11 cellular contexts compared by ENCODE assay signal in genomic region chr19:2046046-2046907, GRCh38. TPM values are rescaled to one million over a fixed set of nuclear protein-coding genes. Genes with fewer than 3 reads are reported as not detected.
A peak's percentile ranks its signal among the peaks of the same experiment; 100 is the strongest.
DNase-seq lines count a peak whose midpoint lies in the region; ATAC-seq and TF ChIP-seq lines count a peak whose summit lies in the region.
"Had no signal": no experiment of that assay in that cellular context is flagged by ENCODE, and none has a peak within 500 bp of the region (broad histone marks: within the 10 kb centered on the region; RNA-seq: fewer than 3 reads in every experiment).

No MANE protein-coding gene starts in this region.

- H3K9me3 Mint-ChIP-seq in CD4-positive, alpha-beta memory T cell: peaks cover 0 to 9% (median 0%) of the 10 kb centered on the region in 8 donors

- no peaks in the 10 kb centered on the region for H3K27me3 ChIP-seq in CD4-positive, alpha-beta memory T cell (ENCODE audit: insufficient read depth, low read length)
- H3K27me3 ChIP-seq in OCI-LY3 (ENCODE audit: low read depth, low read length) (no peaks in the 10 kb centered on the region), gastroesophageal sphincter (no peaks in the 10 kb centered on the region), skeletal muscle tissue (ENCODE audit: control insufficient read depth in 3 of 3, insufficient read depth in 3 of 3, low read length in 3 of 3) (no peaks in the 10 kb centered on the region)

- no peak overlapping the region for H3K4me3 Mint-ChIP-seq in CD4-positive, alpha-beta memory T cell

- CTCF ChIA-PET in CD4-positive, alpha-beta memory T cell (lab: Charles Lee; ENCODE audit: partially characterized antibody): interaction anchor here (1.0 kb wide), 1 partner anchor 28 kb away, joined by 3 read pairs; no protein-coding TSS in a partner anchor

- no peaks in the 10 kb centered on the region for H3K27me3 Mint-ChIP-seq in CD4-positive, alpha-beta memory T cell

- H2AFZ ChIP-seq in OCI-LY3 (ENCODE audit: low read depth, low read length): no peak overlapping the region

- 40 to 70% methylated on average over 1 to 2 of the region's 50 CpGs for WGBS in gastroesophageal sphincter (ENCODE audit: low coverage in 1 of 2), 2 donors

- POLR2A ChIA-PET in CD4-positive, alpha-beta memory T cell (lab: Charles Lee; ENCODE audit: partially characterized antibody): interaction anchor here (0.7 to 6.5 kb wide), 9 partner anchors 6 to 49 kb away, joined by 3 to 124 read pairs (median 6); partner anchors contain the start of gene MOB3A

- no peak for DNase-seq in CD4-positive, alpha-beta memory T cell
- DNase-seq in UCSD-AML1 (lab: John Stamatoyannopoulos, UW; ENCODE audit: unreplicated experiment) (no peak), T-helper 2 cell (no peak), posterior vena cava (ENCODE audit: low spot score) (no peak)
- DNase-seq: amniotic stem cell, NCI-H2227 treated with DMSO at 0.1 percent for 48 hours had no signal

- TF ChIP-seq CTCF in OCI-LY3 (IDR thresholded peaks at IDR 0.05; ENCODE audit: low read depth, low read length) (no peak), gastroesophageal sphincter (IDR thresholded peaks at IDR 0.05) (no peak)

- peaks cover 38% of the 10 kb centered on the region for H3K36me3 ChIP-seq in CD4-positive, alpha-beta memory T cell (ENCODE audit: insufficient read depth, low read length)
- H3K36me3 ChIP-seq in OCI-LY3 (replicated peaks; ENCODE audit: low read depth, low read length): peaks cover 78% of the 10 kb centered on the region
- H3K36me3 ChIP-seq in gastroesophageal sphincter: peaks cover 0 to 72% of the 10 kb centered on the region in 2 donors
- H3K36me3 ChIP-seq in skeletal muscle tissue (ENCODE audit: control insufficient read depth in 3 of 3, insufficient read depth in 3 of 3, low read length in 3 of 3): peaks cover 24 to 49% (median 25%) of the 10 kb centered on the region in 3 donors

- peak overlapping the region in 6 of 7 donors; percentile 42 to 92 (median 64) for H3K27ac Mint-ChIP-seq in CD4-positive, alpha-beta memory T cell

- H3K9ac ChIP-seq in OCI-LY3 (ENCODE audit: low read length) (no peak overlapping the region), skeletal muscle tissue (ENCODE audit: low read depth in 1 of 3, low read length in 3 of 3) (peak overlapping the region; percentile 57 to 99 (median 93))

- peaks cover 78% of the 10 kb centered on the region for H3K4me1 ChIP-seq in CD4-positive, alpha-beta memory T cell (ENCODE audit: insufficient read depth, low read length)
- H3K4me1 ChIP-seq in OCI-LY3 (ENCODE audit: low read length): peaks cover 75% of the 10 kb centered on the region
- peaks cover 9 to 87% (median 76%) of the 10 kb centered on the region in 3 donors for H3K4me1 ChIP-seq in gastroesophageal sphincter
- H3K4me1 ChIP-seq in skeletal muscle tissue (ENCODE audit: control insufficient read depth in 3 of 3, insufficient read depth in 3 of 3, low read length in 3 of 3): peaks cover 81 to 86% (median 83%) of the 10 kb centered on the region in 3 donors

- peaks cover 90% of the 10 kb centered on the region for H4K20me1 ChIP-seq in OCI-LY3 (ENCODE audit: insufficient read depth, low read length)

- peaks cover 0 to 35% of the 10 kb centered on the region in 2 donors for H3K36me3 Mint-ChIP-seq in CD4-positive, alpha-beta memory T cell

- no peak for TF ChIP-seq POLR2A in gastroesophageal sphincter (IDR thresholded peaks at IDR 0.05)

- peak overlapping the region; percentile 98 for H3K4me2 ChIP-seq in OCI-LY3 (ENCODE audit: low read length)

- intact Hi-C loops in CD4-positive, alpha-beta memory T cell (cut with micrococcal nuclease): no loop called here
- intact Hi-C loops in posterior vena cava (cut with DNase I): no loop called here

- ATAC-seq in gastroesophageal sphincter (no peak), GM18907 (IDR thresholded peaks at IDR 0.05; ENCODE audit: unreplicated experiment) (no peak)

- no peaks in the 10 kb centered on the region for H3K9me3 ChIP-seq in CD4-positive, alpha-beta memory T cell (ENCODE audit: control insufficient read depth in 1 of 2, low read length in 2 of 2)
- H3K9me3 ChIP-seq in OCI-LY3 (ENCODE audit: insufficient read depth, low read length) (no peaks in the 10 kb centered on the region), gastroesophageal sphincter (no peaks in the 10 kb centered on the region), skeletal muscle tissue (ENCODE audit: control insufficient read depth in 3 of 3, low read length in 3 of 3) (no peaks in the 10 kb centered on the region)

- H3K4me1 Mint-ChIP-seq in CD4-positive, alpha-beta memory T cell: peaks cover 11 to 70% (median 40%) of the 10 kb centered on the region in 4 donors

- TF ChIP-seq EP300 in gastroesophageal sphincter (IDR thresholded peaks at IDR 0.05): no peak

- no peak overlapping the region for H3K4me3 ChIP-seq in CD4-positive, alpha-beta memory T cell (ENCODE audit: low read length in 2 of 2)
- H3K4me3 ChIP-seq in OCI-LY3 (ENCODE audit: low read length) (peak overlapping the region; percentile 91; the same call in 1 of the 2 replicates), gastroesophageal sphincter (peak overlapping the region in 1 of 2 donors; percentile 100), skeletal muscle tissue (ENCODE audit: low read length in 3 of 3) (peak overlapping the region in 2 of 3 donors; percentile 52)
- H3K4me3 ChIP-seq: smooth muscle cell had no signal

- peaks cover 92% of the 10 kb centered on the region for H3K79me2 ChIP-seq in OCI-LY3 (ENCODE audit: low read length)

- peak overlapping the region; percentile 89 for H3K27ac ChIP-seq in CD4-positive, alpha-beta memory T cell (ENCODE audit: low read depth, low read length)
- H3K27ac ChIP-seq in OCI-LY3 (ENCODE audit: low read length) (peak overlapping the region; percentile 86; the same call in 1 of the 2 replicates), gastroesophageal sphincter (peak overlapping the region in 3 of 4 donors; percentile 99 to 100 (median 99)), skeletal muscle tissue (ENCODE audit: low read depth, low read length) (peak overlapping the region; percentile 96)

RNA-seq across cellular contexts. Expression of gene MKNK2, which starts 4.8 kb away (rescaled TPM):
- total RNA-seq in CD4-positive, alpha-beta memory T cell: 100 to 1,000 TPM; 194 to 195 TPM
- 10 to 100 TPM; 24.1 to 63.9 TPM for polyA plus RNA-seq in CD4-positive, alpha-beta memory T cell
- total RNA-seq in gastroesophageal sphincter: 100 to 1,000 TPM in 3 of 4 donors, 10 to 100 TPM in 1; 98.4 to 195 (median 173) TPM
- 32.4 TPM for total RNA-seq in skeletal muscle tissue
- 100 to 1,000 TPM in 1 of 2 donors, 10 to 100 TPM in 1; 99.6 to 126 TPM for total RNA-seq in posterior vena cava

RNA-seq across cellular contexts. Expression of gene BTBD2, which starts 30.8 kb away (rescaled TPM):
- 10 to 100 TPM; 52.2 to 59.4 TPM for total RNA-seq in CD4-positive, alpha-beta memory T cell
- 1 to 10 TPM; 2.8 to 6.6 TPM for polyA plus RNA-seq in CD4-positive, alpha-beta memory T cell
- total RNA-seq in gastroesophageal sphincter: 100 to 1,000 TPM in 1 of 4 donors, 10 to 100 TPM in 3; 44.0 to 125 (median 59.9) TPM
- 28.7 TPM for total RNA-seq in skeletal muscle tissue
- 10 to 100 TPM; 44.6 to 52.1 TPM for total RNA-seq in posterior vena cava

RNA-seq across cellular contexts. Expression of gene MOB3A, which starts 49.8 kb away (rescaled TPM):
- 100 to 1,000 TPM; 130 to 135 TPM for total RNA-seq in CD4-positive, alpha-beta memory T cell
- 100 to 1,000 TPM in 1 of 2 donors, 10 to 100 TPM in 1; 29.6 to 114 TPM for polyA plus RNA-seq in CD4-positive, alpha-beta memory T cell
- total RNA-seq in gastroesophageal sphincter (10 to 100 TPM; 29.0 to 69.9 (median 38.6) TPM), skeletal muscle tissue (12.0 TPM), posterior vena cava (10 to 100 TPM; 55.8 to 57.1 TPM)

RNA-seq across cellular contexts. Expression of gene IZUMO4, which starts 50.4 kb away (rescaled TPM):
- 10 to 100 TPM; 18.6 to 22.1 TPM for total RNA-seq in CD4-positive, alpha-beta memory T cell
- polyA plus RNA-seq in CD4-positive, alpha-beta memory T cell: 1 to 10 TPM in 1 of 2 donors, under 1 TPM in 1; 0.84 to 1.2 TPM
- total RNA-seq in gastroesophageal sphincter (10 to 100 TPM in 1 of 4 donors, 1 to 10 TPM in 3; 2.4 to 17.3 (median 4.3) TPM), skeletal muscle tissue (2.1 TPM), posterior vena cava (1 to 10 TPM in 1 of 2 donors, under 1 TPM in 1; 0.90 to 2.4 TPM)

Comparison
In these comparisons a context has a peak if more than half of its experiments do, and no peak if none do; other contexts are left out.
1. H3K4me3 ChIP-seq: peak in OCI-LY3 (single experiment) and skeletal muscle tissue (2 of 3); none in CD4-positive, alpha-beta memory T cell (0 of 2).
2. Peak in every context shown above with its lines, with median percentiles within 50 percentile points of each other: H3K27ac ChIP-seq.